ENCODE assay signal across 2 cellular contexts in the genomic region with DNA sequence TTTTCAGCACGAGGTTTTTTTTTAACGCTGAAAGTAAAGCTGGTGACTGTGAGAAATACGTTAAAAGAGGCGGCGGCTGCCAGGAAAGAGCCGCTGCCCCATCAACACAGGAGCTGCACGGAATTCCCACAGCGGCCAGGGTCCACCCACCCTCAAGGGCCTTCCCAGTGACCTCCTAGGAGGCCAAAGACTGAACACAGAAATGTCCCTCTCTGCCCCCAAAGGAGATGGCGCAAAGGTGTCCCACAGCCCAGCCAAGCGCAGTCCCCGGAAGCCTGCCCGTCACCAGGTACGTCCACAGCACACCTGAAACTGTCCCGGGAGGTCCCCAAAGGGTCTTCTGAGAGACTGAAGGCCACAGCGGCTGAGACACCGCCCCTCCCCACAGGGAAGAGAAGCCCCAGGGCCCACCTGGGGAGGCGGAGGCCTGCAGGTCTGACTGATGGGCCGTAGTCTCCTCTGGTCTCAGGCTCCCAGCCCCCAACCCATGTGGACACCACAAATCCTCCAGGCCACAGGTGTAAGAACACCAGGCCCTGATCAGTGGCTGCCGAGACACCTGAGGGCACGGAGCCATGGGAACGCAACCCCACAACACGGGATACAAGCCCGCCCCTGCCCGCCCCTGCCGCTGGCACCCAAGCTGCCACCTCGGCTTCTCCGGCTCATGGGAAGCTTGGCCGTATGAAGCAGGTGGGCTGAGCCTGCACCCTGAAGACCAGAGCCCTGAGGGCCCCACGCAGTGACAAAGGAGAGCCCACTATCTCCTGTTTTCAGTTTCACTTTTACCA.
TF ChIP-seq lines count a peak whose summit lies in the region.

No MANE protein-coding gene starts in this region.

TF ChIP-seq in HepG2, 621 proteins besides CTCF, POLR2A, EP300 and RAD21:
- TF ChIP-seq AGO2 (optimal IDR thresholded peaks at IDR 0.05; ENCODE audit: low read depth, low read length) (peak; percentile 16), TAF15 (IDR thresholded peaks at IDR 0.05; ENCODE audit: low read depth, low read length, poor library complexity, severe bottlenecking) (no peak)
- TF ChIP-seq, protein P1, sequence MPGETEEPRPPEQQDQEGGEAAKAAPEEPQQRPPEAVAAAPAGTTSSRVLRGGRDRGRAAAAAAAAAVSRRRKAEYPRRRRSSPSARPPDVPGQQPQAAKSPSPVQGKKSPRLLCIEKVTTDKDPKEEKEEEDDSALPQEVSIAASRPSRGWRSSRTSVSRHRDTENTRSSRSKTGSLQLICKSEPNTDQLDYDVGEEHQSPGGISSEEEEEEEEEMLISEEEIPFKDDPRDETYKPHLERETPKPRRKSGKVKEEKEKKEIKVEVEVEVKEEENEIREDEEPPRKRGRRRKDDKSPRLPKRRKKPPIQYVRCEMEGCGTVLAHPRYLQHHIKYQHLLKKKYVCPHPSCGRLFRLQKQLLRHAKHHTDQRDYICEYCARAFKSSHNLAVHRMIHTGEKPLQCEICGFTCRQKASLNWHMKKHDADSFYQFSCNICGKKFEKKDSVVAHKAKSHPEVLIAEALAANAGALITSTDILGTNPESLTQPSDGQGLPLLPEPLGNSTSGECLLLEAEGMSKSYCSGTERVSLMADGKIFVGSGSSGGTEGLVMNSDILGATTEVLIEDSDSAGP (CRISPR knock-in tag; IDR thresholded peaks at IDR 0.05; ENCODE audit: borderline replicate concordance), result 0 out of 2 replicates have a peak, but pooled peaks have one; percentile 25
TF ChIP-seq in HepG2: peak in this region for 2.

TF ChIP-seq in WTC11, 78 proteins besides CTCF, POLR2A, EP300 and RAD21:
- TF ChIP-seq OVOL2 (CRISPR knock-in tag; IDR thresholded peaks at IDR 0.05; ENCODE audit: borderline replicate concordance) (no peak), ZNF263 (CRISPR knock-in tag; IDR thresholded peaks at IDR 0.05; ENCODE audit: low read depth) (no peak), NR3C1 (CRISPR knock-in tag; conservative IDR thresholded peaks at IDR 0.05; ENCODE audit: low read depth) (no peak), ZNF232 (CRISPR knock-in tag; IDR thresholded peaks at IDR 0.05) (no peak), NFYB (CRISPR knock-in tag; conservative IDR thresholded peaks at IDR 0.05; ENCODE audit: low read depth) (no peak), ZBTB21 (CRISPR knock-in tag; IDR thresholded peaks at IDR 0.05; ENCODE audit: borderline replicate concordance) (no peak), ZNF317 (CRISPR knock-in tag; IDR thresholded peaks at IDR 0.05; ENCODE audit: borderline replicate concordance, low read depth) (no peak), ETV6 (CRISPR knock-in tag; IDR thresholded peaks at IDR 0.05) (no peak)
- TF ChIP-seq, protein P2, sequence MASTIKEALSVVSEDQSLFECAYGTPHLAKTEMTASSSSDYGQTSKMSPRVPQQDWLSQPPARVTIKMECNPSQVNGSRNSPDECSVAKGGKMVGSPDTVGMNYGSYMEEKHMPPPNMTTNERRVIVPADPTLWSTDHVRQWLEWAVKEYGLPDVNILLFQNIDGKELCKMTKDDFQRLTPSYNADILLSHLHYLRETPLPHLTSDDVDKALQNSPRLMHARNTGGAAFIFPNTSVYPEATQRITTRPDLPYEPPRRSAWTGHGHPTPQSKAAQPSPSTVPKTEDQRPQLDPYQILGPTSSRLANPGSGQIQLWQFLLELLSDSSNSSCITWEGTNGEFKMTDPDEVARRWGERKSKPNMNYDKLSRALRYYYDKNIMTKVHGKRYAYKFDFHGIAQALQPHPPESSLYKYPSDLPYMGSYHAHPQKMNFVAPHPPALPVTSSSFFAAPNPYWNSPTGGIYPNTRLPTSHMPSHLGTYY (CRISPR knock-in tag; IDR thresholded peaks at IDR 0.05), result no peak
- TF ChIP-seq, protein P3, sequence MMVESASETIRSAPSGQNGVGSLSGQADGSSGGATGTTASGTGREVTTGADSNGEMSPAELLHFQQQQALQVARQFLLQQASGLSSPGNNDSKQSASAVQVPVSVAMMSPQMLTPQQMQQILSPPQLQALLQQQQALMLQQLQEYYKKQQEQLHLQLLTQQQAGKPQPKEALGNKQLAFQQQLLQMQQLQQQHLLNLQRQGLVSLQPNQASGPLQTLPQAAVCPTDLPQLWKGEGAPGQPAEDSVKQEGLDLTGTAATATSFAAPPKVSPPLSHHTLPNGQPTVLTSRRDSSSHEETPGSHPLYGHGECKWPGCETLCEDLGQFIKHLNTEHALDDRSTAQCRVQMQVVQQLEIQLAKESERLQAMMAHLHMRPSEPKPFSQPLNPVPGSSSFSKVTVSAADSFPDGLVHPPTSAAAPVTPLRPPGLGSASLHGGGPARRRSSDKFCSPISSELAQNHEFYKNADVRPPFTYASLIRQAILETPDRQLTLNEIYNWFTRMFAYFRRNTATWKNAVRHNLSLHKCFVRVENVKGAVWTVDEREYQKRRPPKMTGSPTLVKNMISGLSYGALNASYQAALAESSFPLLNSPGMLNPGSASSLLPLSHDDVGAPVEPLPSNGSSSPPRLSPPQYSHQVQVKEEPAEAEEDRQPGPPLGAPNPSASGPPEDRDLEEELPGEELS (CRISPR knock-in tag; IDR thresholded peaks at IDR 0.05), result no peak
- TF ChIP-seq, protein P4, sequence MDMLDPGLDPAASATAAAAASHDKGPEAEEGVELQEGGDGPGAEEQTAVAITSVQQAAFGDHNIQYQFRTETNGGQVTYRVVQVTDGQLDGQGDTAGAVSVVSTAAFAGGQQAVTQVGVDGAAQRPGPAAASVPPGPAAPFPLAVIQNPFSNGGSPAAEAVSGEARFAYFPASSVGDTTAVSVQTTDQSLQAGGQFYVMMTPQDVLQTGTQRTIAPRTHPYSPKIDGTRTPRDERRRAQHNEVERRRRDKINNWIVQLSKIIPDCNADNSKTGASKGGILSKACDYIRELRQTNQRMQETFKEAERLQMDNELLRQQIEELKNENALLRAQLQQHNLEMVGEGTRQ (CRISPR knock-in tag; IDR thresholded peaks at IDR 0.05), result no peak
- TF ChIP-seq, protein P5, sequence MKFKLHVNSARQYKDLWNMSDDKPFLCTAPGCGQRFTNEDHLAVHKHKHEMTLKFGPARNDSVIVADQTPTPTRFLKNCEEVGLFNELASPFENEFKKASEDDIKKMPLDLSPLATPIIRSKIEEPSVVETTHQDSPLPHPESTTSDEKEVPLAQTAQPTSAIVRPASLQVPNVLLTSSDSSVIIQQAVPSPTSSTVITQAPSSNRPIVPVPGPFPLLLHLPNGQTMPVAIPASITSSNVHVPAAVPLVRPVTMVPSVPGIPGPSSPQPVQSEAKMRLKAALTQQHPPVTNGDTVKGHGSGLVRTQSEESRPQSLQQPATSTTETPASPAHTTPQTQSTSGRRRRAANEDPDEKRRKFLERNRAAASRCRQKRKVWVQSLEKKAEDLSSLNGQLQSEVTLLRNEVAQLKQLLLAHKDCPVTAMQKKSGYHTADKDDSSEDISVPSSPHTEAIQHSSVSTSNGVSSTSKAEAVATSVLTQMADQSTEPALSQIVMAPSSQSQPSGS (CRISPR knock-in tag; IDR thresholded peaks at IDR 0.05; ENCODE audit: borderline replicate concordance, low read depth), result no peak
- TF ChIP-seq, protein P6, sequence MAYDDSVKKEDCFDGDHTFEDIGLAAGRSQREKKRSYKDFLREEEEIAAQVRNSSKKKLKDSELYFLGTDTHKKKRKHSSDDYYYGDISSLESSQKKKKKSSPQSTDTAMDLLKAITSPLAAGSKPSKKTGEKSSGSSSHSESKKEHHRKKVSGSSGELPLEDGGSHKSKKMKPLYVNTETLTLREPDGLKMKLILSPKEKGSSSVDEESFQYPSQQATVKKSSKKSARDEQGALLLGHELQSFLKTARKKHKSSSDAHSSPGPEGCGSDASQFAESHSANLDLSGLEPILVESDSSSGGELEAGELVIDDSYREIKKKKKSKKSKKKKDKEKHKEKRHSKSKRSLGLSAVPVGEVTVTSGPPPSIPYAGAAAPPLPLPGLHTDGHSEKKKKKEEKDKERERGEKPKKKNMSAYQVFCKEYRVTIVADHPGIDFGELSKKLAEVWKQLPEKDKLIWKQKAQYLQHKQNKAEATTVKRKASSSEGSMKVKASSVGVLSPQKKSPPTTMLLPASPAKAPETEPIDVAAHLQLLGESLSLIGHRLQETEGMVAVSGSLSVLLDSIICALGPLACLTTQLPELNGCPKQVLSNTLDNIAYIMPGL (CRISPR knock-in tag; IDR thresholded peaks at IDR 0.05), result no peak
TF ChIP-seq in WTC11: peak in this region for 0.
